Comparison of ENCODE assay signal across 9 cellular contexts in genomic region chr9:135156525-135157510, GRCh38.
A peak's percentile ranks its signal among the peaks of the same experiment; 100 is the strongest.
DNase-seq lines count a peak whose midpoint lies in the region; ATAC-seq lines count a peak whose summit lies in the region.
"Had no signal": no experiment of that assay in that cellular context is flagged by ENCODE, and none has a peak within 500 bp of the region (broad histone marks: within the 10 kb centered on the region; RNA-seq: fewer than 3 reads in every experiment).

No MANE protein-coding gene starts in this region.

- peaks cover 4% of the 10 kb centered on the region; the same call in 1 of the 2 replicates for H3K4me1 ChIP-seq in SJSA1 (replicated peaks)
- H3K4me1 ChIP-seq: BLaER1 had no signal

- H3K9me3 ChIP-seq in SJSA1 (replicated peaks) = no peaks in the 10 kb centered on the region
- H3K9me3 ChIP-seq: BLaER1 had no signal

- H3K4me1 Mint-ChIP-seq in activated CD4-positive, alpha-beta T cell treated with anti-CD3 and anti-CD28 coated beads, Interleukin-2, amount 10 ng/mL, durations not matched to agents 24 days and 14 days = no peaks in the 10 kb centered on the region

- no peak overlapping the region for H3K4me3 Mint-ChIP-seq in activated CD4-positive, alpha-beta T cell treated with anti-CD3 and anti-CD28 coated beads, Interleukin-2, amount 10 ng/mL, durations not matched to agents 24 days and 14 days

- no peaks in the 10 kb centered on the region for H3K36me3 ChIP-seq in SJSA1
- H3K36me3 ChIP-seq: BLaER1 had no signal

- ATAC-seq in left cardiac atrium (peak; percentile 50 to 52), HG03460 (IDR thresholded peaks at IDR 0.05; ENCODE audit: unreplicated experiment) (no peak)
- ATAC-seq in stimulated activated naive CD8-positive, alpha-beta T cell treated with anti-CD3 and anti-CD28 coated beads, Interleukin-15, Interleukin-2, amounts not matched to agents 100 U/mL and 50 U/mL, for 24 hours = no peak

- no peaks in the 10 kb centered on the region for H3K27me3 ChIP-seq in SJSA1 (replicated peaks)
- H3K27me3 ChIP-seq: BLaER1 had no signal

- H3K27ac Mint-ChIP-seq in activated CD4-positive, alpha-beta T cell treated with anti-CD3 and anti-CD28 coated beads, Interleukin-2, amount 10 ng/mL, durations not matched to agents 24 days and 14 days = no peak overlapping the region

- H3K27ac ChIP-seq in SJSA1 = no peak overlapping the region
- H3K27ac ChIP-seq: BLaER1 had no signal

- DNase-seq in activated CD4-positive, alpha-beta T cell treated with anti-CD3 and anti-CD28 coated beads, Interleukin-2, amount 10 ng/mL, durations not matched to agents 24 days and 14 days = peak; percentile 76
- no peak for DNase-seq in activated CD4-positive, alpha-beta T cell treated with anti-CD3 and anti-CD28 coated beads for 4 hours
- DNase-seq in SJSA1 (ENCODE audit: low read depth in 1 of 2, low spot score in 2 of 2) = peak; percentile 25 to 58
- DNase-seq in left cardiac atrium = peak; percentile 61
- peak; percentile 21 for DNase-seq in stimulated activated naive CD8-positive, alpha-beta T cell treated with anti-CD3 and anti-CD28 coated beads, Interleukin-15, Interleukin-2, amounts not matched to agents 100 U/mL and 50 U/mL, for 24 hours
- DNase-seq in DMS153 treated with DMSO at 0.1 percent for 48 hours (lab: John Stamatoyannopoulos, UW; ENCODE audit: unreplicated experiment) = no peak
- DNase-seq in COR-L47 (lab: John Stamatoyannopoulos, UW) = no peak

- H3K27me3 Mint-ChIP-seq in activated CD4-positive, alpha-beta T cell treated with anti-CD3 and anti-CD28 coated beads, Interleukin-2, amount 10 ng/mL, durations not matched to agents 24 days and 14 days = no peaks in the 10 kb centered on the region

- intact Hi-C loops in activated CD4-positive, alpha-beta T cell treated with anti-CD3 and anti-CD28 coated beads, Interleukin-2, amount 10 ng/mL, durations not matched to agents 24 days and 14 days (cut with micrococcal nuclease) = no loop called here
- intact Hi-C loops in left cardiac atrium (cut with DNase I) = no loop called here

- no peak overlapping the region for H3K4me3 ChIP-seq in SJSA1
- H3K4me3 ChIP-seq: BLaER1 had no signal

- no peaks in the 10 kb centered on the region for H3K9me3 Mint-ChIP-seq in activated CD4-positive, alpha-beta T cell treated with anti-CD3 and anti-CD28 coated beads, Interleukin-2, amount 10 ng/mL, durations not matched to agents 24 days and 14 days

- H3K36me3 Mint-ChIP-seq in activated CD4-positive, alpha-beta T cell treated with anti-CD3 and anti-CD28 coated beads, Interleukin-2, amount 10 ng/mL, durations not matched to agents 24 days and 14 days (ENCODE audit: low read depth) = no peaks in the 10 kb centered on the region

Comparison
In these comparisons a context has a peak if more than half of its experiments do, and no peak if none do; other contexts are left out.
1. DNase-seq: peak in activated CD4-positive, alpha-beta T cell treated with anti-CD3 and anti-CD28 coated beads, Interleukin-2, amount 10 ng/mL, durations not matched to agents 24 days and 14 days (single experiment), SJSA1 (2 of 2), left cardiac atrium (single experiment) and stimulated activated naive CD8-positive, alpha-beta T cell treated with anti-CD3 and anti-CD28 coated beads, Interleukin-15, Interleukin-2, amounts not matched to agents 100 U/mL and 50 U/mL, for 24 hours (single experiment); none in activated CD4-positive, alpha-beta T cell treated with anti-CD3 and anti-CD28 coated beads for 4 hours (0 of 2), DMS153 treated with DMSO at 0.1 percent for 48 hours (single experiment) and COR-L47 (single experiment).
2. ATAC-seq: peak in left cardiac atrium (2 of 2); none in stimulated activated naive CD8-positive, alpha-beta T cell treated with anti-CD3 and anti-CD28 coated beads, Interleukin-15, Interleukin-2, amounts not matched to agents 100 U/mL and 50 U/mL, for 24 hours (single experiment) and HG03460 (single experiment).